ENCODE assay signal across 24 cellular contexts in the genomic region with DNA sequence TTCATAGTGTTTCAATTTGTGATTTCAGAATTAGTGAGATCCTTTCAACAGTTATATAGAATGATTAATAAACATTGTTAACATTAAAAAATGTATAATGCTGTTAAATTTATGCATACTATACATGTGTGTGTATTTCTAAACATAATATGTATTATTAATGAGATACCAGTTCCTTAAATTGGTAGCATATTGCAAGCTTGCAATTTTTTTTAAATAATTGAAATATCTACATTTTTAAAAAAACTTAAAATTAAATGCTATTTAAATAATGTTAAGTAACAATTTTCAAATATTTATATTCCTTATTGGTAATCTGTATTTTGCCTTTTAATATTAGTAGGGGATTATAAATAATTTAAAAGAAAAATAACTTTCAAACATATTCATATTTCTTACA.
"Had no signal": no experiment of that assay in that cellular context is flagged by ENCODE, and none has a peak within 500 bp of the region (broad histone marks: within the 10 kb centered on the region; RNA-seq: fewer than 3 reads in every experiment).

No MANE protein-coding gene starts in this region.

- H3K4me3 ChIP-seq: esophagus squamous epithelium, lung, mucosa of descending colon, sigmoid colon, spleen, thoracic aorta, tibial nerve, upper lobe of left lung had no signal

- H3K9ac ChIP-seq: parathyroid adenoma had no signal

- H3K9me3 ChIP-seq: esophagus squamous epithelium, neutrophil, sigmoid colon, spleen, thoracic aorta, tibial nerve, upper lobe of left lung had no signal

- H3K27ac ChIP-seq: esophagus squamous epithelium, neutrophil, parathyroid adenoma, sigmoid colon, spleen, thoracic aorta, tibial nerve, upper lobe of left lung had no signal

- H3K27me3 ChIP-seq: esophagus squamous epithelium, neutrophil, sigmoid colon, spleen, tibial nerve, upper lobe of left lung had no signal

- DNase-seq: cortex of kidney; effector memory CD8-positive, alpha-beta T cell; erythroblast; esophagus squamous epithelium; foreskin melanocyte; hypothalamus; immature natural killer cell; islet precursor cell; left ventricle myocardium superior; mucosa of descending colon; naive B cell; sigmoid colon; spleen; stimulated activated CD4-positive, alpha-beta T cell treated with anti-CD3 and anti-CD28 coated beads, Interleukin-4, amount 100 ng/mL, for 4 hours; stimulated activated naive CD8-positive, alpha-beta T cell treated with anti-CD3 and anti-CD28 coated beads, Interleukin-15, Interleukin-2, amounts not matched to agents 100 U/mL and 50 U/mL, for 24 hours; upper lobe of left lung had no signal

- FAIRE-seq: urothelium cell line had no signal

- ATAC-seq: effector memory CD8-positive, alpha-beta T cell; left ventricle myocardium superior; mucosa of descending colon; natural killer cell treated with Interleukin-12 subunit alpha and Interleukin-12 subunit beta and Interleukin-15 and Interleukin-18, amount 100 ng/mL, for 72 hours; stimulated activated memory B cell treated with anti-CD40 and anti-IgM and Interleukin-4, amounts not matched to agents 10 μg/mL and 1 μg/mL and 100 μg/mL, for 72 hours; stimulated activated naive CD8-positive, alpha-beta T cell treated with anti-CD3 and anti-CD28 coated beads, Interleukin-15, Interleukin-2, amounts not matched to agents 100 U/mL and 50 U/mL, for 24 hours had no signal

- H3K4me1 ChIP-seq: esophagus squamous epithelium, parathyroid adenoma, sigmoid colon, spleen, tibial nerve, upper lobe of left lung had no signal

- H3K79me2 ChIP-seq: parathyroid adenoma had no signal

- H2AFZ ChIP-seq: parathyroid adenoma had no signal

- H3K36me3 ChIP-seq: esophagus squamous epithelium, neutrophil, sigmoid colon, spleen, thoracic aorta, tibial nerve, upper lobe of left lung had no signal
